ENCODE assay signal across 1 cellular context in genomic region chr14:69399750-69400149, GRCh38.
TF ChIP-seq lines count a peak whose summit lies in the region.

No MANE protein-coding gene starts in this region.

TF ChIP-seq in HepG2, 621 proteins besides CTCF, POLR2A, EP300 and RAD21 (continued from another document and continues in another):
- TF ChIP-seq ZHX2 (IDR thresholded peaks at IDR 0.05; ENCODE audit: low read depth) (no peak), ZHX2 (CRISPR knock-in tag; IDR thresholded peaks at IDR 0.05; ENCODE audit: borderline replicate concordance) (no peak), RBAK (CRISPR knock-in tag; IDR thresholded peaks at IDR 0.05) (no peak), GPBP1L1 (CRISPR knock-in tag; IDR thresholded peaks at IDR 0.05) (no peak), FLYWCH1 (CRISPR knock-in tag; IDR thresholded peaks at IDR 0.05) (no peak), HNRNPL (IDR thresholded peaks at IDR 0.05; ENCODE audit: low read depth, low read length) (no peak), MTF2 (CRISPR knock-in tag; IDR thresholded peaks at IDR 0.05; ENCODE audit: borderline replicate concordance) (no peak), ZNF790 (CRISPR knock-in tag; IDR thresholded peaks at IDR 0.05; ENCODE audit: borderline replicate concordance) (no peak), SALL1 (CRISPR knock-in tag; IDR thresholded peaks at IDR 0.05) (peak; percentile 20; the same call in 1 of the 2 replicates), ZFYVE20 (CRISPR knock-in tag; IDR thresholded peaks at IDR 0.05; ENCODE audit: borderline replicate concordance, low read depth) (no peak), ZNF460 (CRISPR knock-in tag; IDR thresholded peaks at IDR 0.05; ENCODE audit: borderline replicate concordance) (peak; percentile 57), ZNF740 (CRISPR knock-in tag; IDR thresholded peaks at IDR 0.05) (no peak), CHCHD3 (CRISPR knock-in tag; IDR thresholded peaks at IDR 0.05) (no peak), NFYB (CRISPR knock-in tag; IDR thresholded peaks at IDR 0.05) (no peak), ZSCAN20 (CRISPR knock-in tag; IDR thresholded peaks at IDR 0.05; ENCODE audit: borderline replicate concordance) (no peak), SKI (IDR thresholded peaks at IDR 0.05; ENCODE audit: partially characterized antibody) (no peak), ETS1 (CRISPR knock-in tag; IDR thresholded peaks at IDR 0.05) (no peak), ZKSCAN5 (CRISPR knock-in tag; IDR thresholded peaks at IDR 0.05) (no peak), SYNCRIP (IDR thresholded peaks at IDR 0.05; ENCODE audit: insufficient read depth, low read depth, low read length) (no peak), ARID2 (CRISPR knock-in tag; IDR thresholded peaks at IDR 0.05; ENCODE audit: borderline replicate concordance) (no peak), HNF1A (IDR thresholded peaks at IDR 0.05; ENCODE audit: low read depth) (no peak), HNF1A (CRISPR knock-in tag; IDR thresholded peaks at IDR 0.05; ENCODE audit: borderline replicate concordance) (no peak), BRCA1 (CRISPR knock-in tag; IDR thresholded peaks at IDR 0.05) (no peak), DPF2 (CRISPR knock-in tag; IDR thresholded peaks at IDR 0.05; ENCODE audit: borderline replicate concordance, low read depth) (no peak), ZNF484 (CRISPR knock-in tag; IDR thresholded peaks at IDR 0.05; ENCODE audit: borderline replicate concordance, low read depth) (no peak), ARNT (IDR thresholded peaks at IDR 0.05) (no peak), E2F5 (CRISPR knock-in tag; conservative IDR thresholded peaks at IDR 0.05) (no peak), ZNF552 (CRISPR knock-in tag; IDR thresholded peaks at IDR 0.05; ENCODE audit: borderline replicate concordance) (no peak), ZNF766 (CRISPR knock-in tag; IDR thresholded peaks at IDR 0.05; ENCODE audit: borderline replicate concordance) (no peak), ZBTB38 (CRISPR knock-in tag; IDR thresholded peaks at IDR 0.05) (0 out of 2 replicates have a peak, but pooled peaks have one; percentile 33), ZNF574 (CRISPR knock-in tag; IDR thresholded peaks at IDR 0.05) (peak; percentile 40; the same call in 1 of the 2 replicates), NFKBIZ (CRISPR knock-in tag; IDR thresholded peaks at IDR 0.05) (no peak), ZNF121 (CRISPR knock-in tag; IDR thresholded peaks at IDR 0.05) (peak; percentile 97), PHF8 (CRISPR knock-in tag; IDR thresholded peaks at IDR 0.05) (peak; percentile 26; the same call in 1 of the 2 replicates), MXD3 (CRISPR knock-in tag; IDR thresholded peaks at IDR 0.05) (no peak), TBX3 (IDR thresholded peaks at IDR 0.05; ENCODE audit: borderline replicate concordance) (no peak), ZNF530 (CRISPR knock-in tag; IDR thresholded peaks at IDR 0.05; ENCODE audit: low read depth) (no peak), CENPX (CRISPR knock-in tag; IDR thresholded peaks at IDR 0.05) (no peak), MLX (CRISPR knock-in tag; IDR thresholded peaks at IDR 0.05) (no peak), KLF11 (CRISPR knock-in tag; IDR thresholded peaks at IDR 0.05) (no peak), IRX3 (CRISPR knock-in tag; IDR thresholded peaks at IDR 0.05; ENCODE audit: borderline replicate concordance, low read depth) (no peak)
